In the genomic region with DNA sequence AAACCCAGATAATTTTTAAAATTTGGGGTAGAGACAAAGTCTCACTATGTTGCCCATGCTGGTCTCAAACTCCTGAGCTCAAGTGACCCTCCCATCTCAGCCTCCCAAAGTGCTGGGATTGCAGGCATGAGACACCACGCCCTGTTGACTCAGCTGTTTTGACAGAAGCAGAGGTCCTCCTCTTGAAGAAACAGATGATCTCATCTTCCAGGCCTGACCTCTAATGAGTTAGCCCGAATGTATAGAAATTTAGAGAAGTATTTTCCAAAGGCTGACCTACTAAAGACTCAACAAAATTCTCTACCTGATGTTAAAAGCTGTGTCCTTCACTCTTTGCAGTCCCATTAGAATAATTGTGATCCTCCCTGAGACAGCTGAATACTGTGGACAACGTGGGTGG, we compare ENCODE assay signal across 20 cellular contexts.
DNase-seq lines count a peak whose midpoint lies in the region; ATAC-seq, FAIRE-seq and TF ChIP-seq lines count a peak whose summit lies in the region.
"Had no signal": no experiment of that assay in that cellular context is flagged by ENCODE, and none has a peak within 500 bp of the region (broad histone marks: within the 10 kb centered on the region; RNA-seq: fewer than 3 reads in every experiment).

No MANE protein-coding gene starts in this region.

- no peak for FAIRE-seq in urothelium cell line (lab: Jason Lieb, UNC)

- H3K27ac ChIP-seq in mesendoderm (ENCODE audit: low read depth, low read length) = no peak overlapping the region
- H3K27ac ChIP-seq: cardiac muscle cell, gastrocnemius medialis, parathyroid adenoma, RWPE1 had no signal

- H3K36me3 Mint-ChIP-seq in endothelial cell (ENCODE audit: low read depth, unreplicated experiment) = no peaks in the 10 kb centered on the region

- no peak overlapping the region for H3K4ac ChIP-seq in mesendoderm (ENCODE audit: low read depth, low read length)

- ATAC-seq in GM19328 (IDR thresholded peaks at IDR 0.05; ENCODE audit: unreplicated experiment) = no peak
- ATAC-seq: activated CD8-positive, alpha-beta T cell treated with anti-CD3 and anti-CD28 coated beads for 36 hours; activated naive CD4-positive, alpha-beta T cell treated with anti-CD3 and anti-CD28 coated beads, Interleukin-2, amount 50 U/mL, for 72 hours; activated T-cell treated with anti-CD3 and anti-CD28 coated beads, Interleukin-2, amount 50 U/mL, for 4 hours; gastrocnemius medialis had no signal

- no peak overlapping the region for H3K23ac ChIP-seq in mesendoderm (ENCODE audit: low read length)

- H4K5ac ChIP-seq in mesendoderm (ENCODE audit: low read length) = no peak overlapping the region

- H3K4me1 ChIP-seq in mesendoderm (ENCODE audit: control insufficient read depth, low read depth, low read length) = no peaks in the 10 kb centered on the region

- H2BK120ac ChIP-seq in mesendoderm (ENCODE audit: low read depth, low read length) = no peak overlapping the region

- H3K27ac Mint-ChIP-seq in endothelial cell (ENCODE audit: unreplicated experiment) = no peak overlapping the region
- H3K27ac Mint-ChIP-seq: activated B cell treated with CpG ODN at 0.5 μM for 24 hours; activated CD8-positive, alpha-beta T cell treated with anti-CD3 and anti-CD28 coated beads for 36 hours; activated naive CD4-positive, alpha-beta T cell treated with anti-CD3 and anti-CD28 coated beads, Interleukin-2, amount 50 U/mL, for 72 hours had no signal

- no peaks in the 10 kb centered on the region for H3K9me3 Mint-ChIP-seq in endothelial cell (ENCODE audit: unreplicated experiment)
- H3K9me3 Mint-ChIP-seq: activated naive CD4-positive, alpha-beta T cell treated with anti-CD3 and anti-CD28 coated beads, Interleukin-2, amount 50 U/mL, for 72 hours; activated T-cell treated with anti-CD3 and anti-CD28 coated beads, Interleukin-2, amount 50 U/mL, for 4 hours had no signal

- H3K36me3 ChIP-seq in mesendoderm (ENCODE audit: control insufficient read depth, insufficient read depth, low read length) = no peaks in the 10 kb centered on the region
- H3K36me3 ChIP-seq: cardiac muscle cell, gastrocnemius medialis had no signal

- H3K4me2 ChIP-seq in mesendoderm (ENCODE audit: low read length) = no peak overlapping the region

- H3K79me2 ChIP-seq in mesendoderm (ENCODE audit: control insufficient read depth, insufficient read depth, low read length) = no peaks in the 10 kb centered on the region
- H3K79me2 ChIP-seq: parathyroid adenoma had no signal

- no peak overlapping the region for H2BK5ac ChIP-seq in mesendoderm (ENCODE audit: low read length)

- no peaks in the 10 kb centered on the region for H3K27me3 ChIP-seq in mesendoderm (ENCODE audit: insufficient read depth, low read length, poor library complexity)
- H3K27me3 ChIP-seq: gastrocnemius medialis had no signal

- peak; percentile 6 for DNase-seq in ELF-1 (ENCODE audit: low read depth, low spot score)
- DNase-seq in OCI-M1 (lab: John Stamatoyannopoulos, UW) = peak; percentile 69
- peak; percentile 32 for DNase-seq in dedifferentiated amniotic fluid mesenchymal stem cell (ENCODE audit: extremely low spot score)
- DNase-seq in mesendoderm = peak; percentile 10
- no peak for DNase-seq in NCI-H1694 treated with DMSO at 0.1 percent for 48 hours (lab: John Stamatoyannopoulos, UW)
- no peak for DNase-seq in endothelial cell (ENCODE audit: low spot score)
- DNase-seq in urothelium cell line (ENCODE audit: low spot score) = no peak
- DNase-seq: activated B cell treated with CpG ODN at 0.5 μM for 24 hours; activated CD8-positive, alpha-beta T cell treated with anti-CD3 and anti-CD28 coated beads for 36 hours; activated T-cell treated with anti-CD3 and anti-CD28 coated beads, Interleukin-2, amount 50 U/mL, for 4 hours; effector CD8-positive, alpha-beta T cell; gastrocnemius medialis; NCI-H1417 treated with DMSO at 0.1 percent for 48 hours; NCI-H2171 treated with DMSO at 0.1 percent for 48 hours; stimulated activated CD4-positive, alpha-beta T cell treated with anti-CD3 and anti-CD28 coated beads, Interleukin-4, amount 100 ng/mL, for 24 hours had no signal

- TF ChIP-seq CTCF in endothelial cell (IDR thresholded peaks at IDR 0.05; ENCODE audit: unreplicated experiment) = no peak

- no peak overlapping the region for H2BK15ac ChIP-seq in mesendoderm (replicated peaks; ENCODE audit: low read depth)

- no peak overlapping the region for H3K4me3 ChIP-seq in mesendoderm (ENCODE audit: low read length)
- H3K4me3 ChIP-seq: cardiac muscle cell, gastrocnemius medialis had no signal

- H3K27me3 Mint-ChIP-seq in endothelial cell (ENCODE audit: unreplicated experiment) = no peaks in the 10 kb centered on the region
- H3K27me3 Mint-ChIP-seq: activated B cell treated with CpG ODN at 0.5 μM for 24 hours had no signal

- no peaks in the 10 kb centered on the region for H3K79me1 ChIP-seq in mesendoderm (ENCODE audit: low read length)

- H3K9ac ChIP-seq in mesendoderm (ENCODE audit: low read length) = no peak overlapping the region
- H3K9ac ChIP-seq: parathyroid adenoma had no signal

- H3K4me3 Mint-ChIP-seq in endothelial cell (ENCODE audit: unreplicated experiment) = no peak overlapping the region
- H3K4me3 Mint-ChIP-seq: activated B cell treated with CpG ODN at 0.5 μM for 24 hours; activated CD8-positive, alpha-beta T cell treated with anti-CD3 and anti-CD28 coated beads for 36 hours; activated T-cell treated with anti-CD3 and anti-CD28 coated beads, Interleukin-2, amount 50 U/mL, for 4 hours had no signal

- no peak overlapping the region for H2AK5ac ChIP-seq in mesendoderm (ENCODE audit: low read length)

- no peak overlapping the region for H3K18ac ChIP-seq in mesendoderm (ENCODE audit: low read length)

- no CpG with 5 or more reads among the region's 3 CpGs for WGBS in mesendoderm (ENCODE audit: extremely low coverage, insufficient coverage, low lambda C conversion rate)

- H3K4me1 Mint-ChIP-seq in endothelial cell (ENCODE audit: unreplicated experiment) = no peaks in the 10 kb centered on the region
- H3K4me1 Mint-ChIP-seq: activated B cell treated with CpG ODN at 0.5 μM for 24 hours had no signal

- no peak overlapping the region for H4K8ac ChIP-seq in mesendoderm (ENCODE audit: low read depth, low read length)

- H3K56ac ChIP-seq in mesendoderm (ENCODE audit: low read length) = no peak overlapping the region

Comparison
In these comparisons a context has a peak if more than half of its experiments do, and no peak if none do; other contexts are left out.
1. DNase-seq: peak in ELF-1 (single experiment), OCI-M1 (single experiment), dedifferentiated amniotic fluid mesenchymal stem cell (single experiment) and mesendoderm (single experiment); none in NCI-H1694 treated with DMSO at 0.1 percent for 48 hours (single experiment), endothelial cell (single experiment) and urothelium cell line (single experiment).